Comparison of ENCODE assay signal across 8 cellular contexts in the genomic region with DNA sequence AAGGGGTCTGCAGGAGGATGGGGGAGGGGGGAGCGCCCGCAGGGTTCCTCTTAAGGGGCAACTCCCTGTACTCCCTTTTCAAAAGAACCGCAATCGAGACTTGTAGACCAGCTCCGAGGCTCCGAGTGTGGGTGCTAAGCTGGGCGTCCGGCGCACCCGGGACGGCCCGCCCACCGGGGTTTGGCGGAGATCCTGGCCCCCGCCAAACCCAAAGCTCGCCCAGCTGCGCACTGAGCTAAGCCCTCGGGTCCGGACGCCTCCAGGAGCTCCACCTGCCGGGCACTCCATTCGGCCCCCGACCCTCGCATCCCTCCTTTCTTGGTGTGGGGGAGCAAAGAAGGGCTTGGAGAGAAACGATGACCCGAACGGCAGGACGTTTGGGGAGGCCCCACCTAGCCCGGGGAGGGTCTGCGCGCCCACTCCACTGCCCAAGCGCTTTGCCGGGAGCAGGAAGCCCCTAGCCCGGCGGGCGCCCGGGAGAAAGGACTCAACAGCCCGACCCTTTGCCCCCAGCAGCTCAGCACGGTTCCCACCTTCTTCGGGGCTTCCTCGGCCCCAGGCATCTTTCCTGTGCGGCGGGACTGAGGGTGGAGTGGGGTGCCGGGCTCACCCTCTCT. TPM values are rescaled to one million over a fixed set of nuclear protein-coding genes. Genes with fewer than 3 reads are reported as not detected.
DNase-seq lines count a peak whose midpoint lies in the region; ATAC-seq and TF ChIP-seq lines count a peak whose summit lies in the region.

No MANE protein-coding gene starts in this region.

- H3K4me1 Mint-ChIP-seq in naive thymus-derived CD8-positive, alpha-beta T cell, result peaks cover 10 to 15% (median 13%) of the 10 kb centered on the region in 4 donors

- TF ChIP-seq RAD21 in Ishikawa (IDR thresholded peaks at IDR 0.05; ENCODE audit: low read depth), result peak; percentile 46

- TF ChIP-seq EP300 in Ishikawa (IDR thresholded peaks at IDR 0.05; ENCODE audit: borderline replicate concordance), result no peak

- in situ Hi-C loops in ACHN (cut with HindIII; ENCODE audit: low pct_ligation_motif_present, low pct_unique_long_range_greater_than_20kb, low sequenced_read_pairs), result no loop called here

- POLR2A ChIA-PET in naive thymus-derived CD8-positive, alpha-beta T cell (lab: Charles Lee), result no interaction called here

- peak overlapping the region in 1 of 10 donors; percentile 84 for H3K27ac Mint-ChIP-seq in naive thymus-derived CD8-positive, alpha-beta T cell

- H3K27ac ChIP-seq in epithelial cell of prostate, result peak overlapping the region; percentile 79

- peaks cover 0 to 3% (median 0%) of the 10 kb centered on the region in 3 donors for H3K36me3 Mint-ChIP-seq in naive thymus-derived CD8-positive, alpha-beta T cell

- no peak for ATAC-seq in naive thymus-derived CD8-positive, alpha-beta T cell
- ATAC-seq in GM18868 (IDR thresholded peaks at IDR 0.05; ENCODE audit: unreplicated experiment), result no peak
- no peak for ATAC-seq in GM21367 (IDR thresholded peaks at IDR 0.05; ENCODE audit: unreplicated experiment)

- peak; percentile 75 for DNase-seq in ACHN
- no peak for DNase-seq in epithelial cell of prostate (ENCODE audit: low read depth, low spot score)
- no peak for DNase-seq in naive thymus-derived CD8-positive, alpha-beta T cell
- DNase-seq in OCI-M1 (lab: John Stamatoyannopoulos, UW), result no peak
- DNase-seq in NCI-H1092 (lab: John Stamatoyannopoulos, UW), result no peak

- H3K9me3 Mint-ChIP-seq in naive thymus-derived CD8-positive, alpha-beta T cell, result peaks cover 0 to 6% (median 0%) of the 10 kb centered on the region in 9 donors

- H3K27me3 Mint-ChIP-seq in naive thymus-derived CD8-positive, alpha-beta T cell, result peaks cover 47 to 85% (median 62%) of the 10 kb centered on the region in 5 donors

- peak overlapping the region in 9 of 10 donors; percentile 3 to 72 (median 64) for H3K4me3 Mint-ChIP-seq in naive thymus-derived CD8-positive, alpha-beta T cell

TF ChIP-seq in Ishikawa, 13 proteins besides CTCF, POLR2A, EP300 and RAD21:
- 0 out of 2 replicates have a peak, but pooled peaks have one; percentile 19 for TF ChIP-seq NFIC (IDR thresholded peaks at IDR 0.05)
- no peak for TF ChIP-seq EGR1 (IDR thresholded peaks at IDR 0.05)
- TF ChIP-seq TCF12 (IDR thresholded peaks at IDR 0.05; ENCODE audit: low read depth), result peak; percentile 63; the same call in 1 of the 2 replicates
- peak; percentile 98 for TF ChIP-seq ZBTB7A (IDR thresholded peaks at IDR 0.05; ENCODE audit: low read depth)

RNA-seq across cellular contexts. Expression of a gene that starts 0.6 kb away (rescaled TPM):
- 1 to 10 TPM; 1.3 to 1.8 TPM for total RNA-seq in naive thymus-derived CD8-positive, alpha-beta T cell
- polyA plus RNA-seq in naive thymus-derived CD8-positive, alpha-beta T cell, result 1 to 10 TPM; 1.6 to 2.3 (median 2.2) TPM
